In genomic region chr14:104877066-104877805, GRCh38 we compare ENCODE assay signal across 18 cellular contexts. TPM values are rescaled to one million over a fixed set of nuclear protein-coding genes. Genes with fewer than 3 reads are reported as not detected.
DNase-seq lines count a peak whose midpoint lies in the region; ATAC-seq and TF ChIP-seq lines count a peak whose summit lies in the region.
"Had no signal": no experiment of that assay in that cellular context is flagged by ENCODE, and none has a peak within 500 bp of the region (broad histone marks: within the 10 kb centered on the region; RNA-seq: fewer than 3 reads in every experiment).

No MANE protein-coding gene starts in this region.

- H3K4me3 ChIP-seq in Caco-2 (ENCODE audit: low read depth, low read length) (no peak overlapping the region), lower lobe of right lung (no peak overlapping the region), Peyer's patch (no peak overlapping the region)

- H3K4me1 ChIP-seq in Caco-2, result peaks cover 3% of the 10 kb centered on the region; the same call in 1 of the 2 replicates
- H3K4me1 ChIP-seq in lower lobe of right lung, result peaks cover 6% of the 10 kb centered on the region
- H3K4me1 ChIP-seq in Peyer's patch, result no peaks in the 10 kb centered on the region

- no peak overlapping the region for H3K4me3 Mint-ChIP-seq in activated naive CD4-positive, alpha-beta T cell treated with anti-CD3 and anti-CD28 coated beads, Interleukin-2, amount 10 ng/mL, durations not matched to agents 7 days and 5 days
- H3K4me3 Mint-ChIP-seq in Caco-2 (ENCODE audit: unreplicated experiment), result no peak overlapping the region
- H3K4me3 Mint-ChIP-seq: CD14-positive monocyte, H9 had no signal

- H3K36me3 ChIP-seq in Caco-2 (ENCODE audit: control insufficient read depth, insufficient read depth, low read length) (no peaks in the 10 kb centered on the region; the same call in 1 of the 2 replicates), lower lobe of right lung (peaks cover 25% of the 10 kb centered on the region), Peyer's patch (peaks cover 0 to 30% (median 0%) of the 10 kb centered on the region in 3 donors)

- peak overlapping the region; percentile 86 for H3K27ac ChIP-seq in RWPE1
- no peak overlapping the region for H3K27ac ChIP-seq in lower lobe of right lung
- H3K27ac ChIP-seq in Peyer's patch, result no peak overlapping the region
- H3K27ac ChIP-seq: 22Rv1 had no signal

- peaks cover 4% of the 10 kb centered on the region for H3K4me1 Mint-ChIP-seq in activated naive CD4-positive, alpha-beta T cell treated with anti-CD3 and anti-CD28 coated beads, Interleukin-2, amount 10 ng/mL, durations not matched to agents 7 days and 5 days
- no peaks in the 10 kb centered on the region for H3K4me1 Mint-ChIP-seq in Caco-2 (ENCODE audit: low read depth, unreplicated experiment)

- CTCF ChIA-PET in activated naive CD4-positive, alpha-beta T cell treated with anti-CD3 and anti-CD28 coated beads, Interleukin-2, amount 10 ng/mL, durations not matched to agents 7 days and 5 days (lab: Charles Lee), result no interaction called here
- CTCF ChIA-PET in Caco-2 (lab: Charles Lee) (no interaction called here), RWPE1 (lab: Yijun Ruan, JAX) (interaction anchor here (0.6 to 1.0 kb wide), 3 partner anchors 19 to 437 kb away, joined by 3 read pairs; partner anchors contain the start of gene PACS2)

- TF ChIP-seq CTCF in Caco-2 (IDR thresholded peaks at IDR 0.05; ENCODE audit: insufficient read depth in 1 of 2, low read depth in 1 of 2, low read length in 1 of 2, severe bottlenecking in 1 of 2, unreplicated experiment in 1 of 2) (no peak), RWPE1 (conservative IDR thresholded peaks at IDR 0.05; ENCODE audit: low read depth) (no peak), lower lobe of right lung (IDR thresholded peaks at IDR 0.05) (no peak), Peyer's patch (IDR thresholded peaks at IDR 0.05) (no peak)

- TF ChIP-seq POLR2A in Peyer's patch (IDR thresholded peaks at IDR 0.05), result no peak

- no peak for ATAC-seq in lower lobe of right lung

- H3K9me3 ChIP-seq in Caco-2 (no peaks in the 10 kb centered on the region), lower lobe of right lung (no peaks in the 10 kb centered on the region), Peyer's patch (no peaks in the 10 kb centered on the region)

- no TSS peak for BruUV-seq in Caco-2 (replicated peaks; lab: Mats Ljungman, UMichigan)

- in situ Hi-C loops in ACHN (cut with HindIII; ENCODE audit: low pct_ligation_motif_present, low pct_unique_long_range_greater_than_20kb, low sequenced_read_pairs), result no loop called here

- H3K9me3 Mint-ChIP-seq in activated naive CD4-positive, alpha-beta T cell treated with anti-CD3 and anti-CD28 coated beads, Interleukin-2, amount 10 ng/mL, durations not matched to agents 7 days and 5 days, result no peaks in the 10 kb centered on the region
- no peaks in the 10 kb centered on the region for H3K9me3 Mint-ChIP-seq in Caco-2 (ENCODE audit: unreplicated experiment)
- H3K9me3 Mint-ChIP-seq: H9 had no signal

- H3K27me3 ChIP-seq in Caco-2 (replicated peaks; ENCODE audit: control insufficient read depth, insufficient read depth, low read length), result no peaks in the 10 kb centered on the region
- H3K27me3 ChIP-seq in lower lobe of right lung (ENCODE audit: low read depth), result no peaks in the 10 kb centered on the region
- H3K27me3 ChIP-seq in Peyer's patch, result no peaks in the 10 kb centered on the region

- H3K36me3 Mint-ChIP-seq in activated naive CD4-positive, alpha-beta T cell treated with anti-CD3 and anti-CD28 coated beads, Interleukin-2, amount 10 ng/mL, durations not matched to agents 7 days and 5 days, result no peaks in the 10 kb centered on the region
- H3K36me3 Mint-ChIP-seq in Caco-2 (ENCODE audit: insufficient read depth, unreplicated experiment), result peaks cover 18% of the 10 kb centered on the region
- H3K36me3 Mint-ChIP-seq: CD14-positive monocyte had no signal

- no peak overlapping the region for H3K27ac Mint-ChIP-seq in activated naive CD4-positive, alpha-beta T cell treated with anti-CD3 and anti-CD28 coated beads, Interleukin-2, amount 10 ng/mL, durations not matched to agents 7 days and 5 days
- H3K27ac Mint-ChIP-seq in Caco-2 (ENCODE audit: unreplicated experiment), result peak overlapping the region; percentile 32
- H3K27ac Mint-ChIP-seq: CD14-positive monocyte, H9 had no signal

- peak; percentile 19 for DNase-seq in activated naive CD4-positive, alpha-beta T cell treated with anti-CD3 and anti-CD28 coated beads, Interleukin-2, amount 10 ng/mL, durations not matched to agents 7 days and 5 days
- DNase-seq in activated naive CD4-positive, alpha-beta T cell (lab: John Stamatoyannopoulos, UW), result no peak
- DNase-seq in Caco-2 (no peak), RWPE1 (ENCODE audit: low spot score) (no peak), lower lobe of right lung (peak; percentile 35), Peyer's patch (no peak), dermis blood vessel endothelial cell (no peak), ACHN (no peak)
- DNase-seq: AML-193, EL, H9, KG1, NCI-H1092, NCI-H1930, NCI-H510A, NCI-H748 treated with DMSO at 0.1 percent for 48 hours had no signal

- POLR2A ChIA-PET in Caco-2 (lab: Charles Lee) (no interaction called here), RWPE1 (lab: Yijun Ruan, JAX; ENCODE audit: low non-redundant PET) (no interaction called here)

- intact Hi-C loops in Caco-2 (cut with micrococcal nuclease; ENCODE audit: unreplicated experiment), result no loop called here
- intact Hi-C loops in lower lobe of right lung (cut with DNase I), result no loop called here

- H3K27me3 Mint-ChIP-seq in activated naive CD4-positive, alpha-beta T cell treated with anti-CD3 and anti-CD28 coated beads, Interleukin-2, amount 10 ng/mL, durations not matched to agents 7 days and 5 days, result peaks cover 7% of the 10 kb centered on the region
- no peaks in the 10 kb centered on the region for H3K27me3 Mint-ChIP-seq in Caco-2 (ENCODE audit: insufficient read depth, unreplicated experiment)

RNA-seq across cellular contexts. Expression of gene CEP170B, which starts 12.2 kb away (rescaled TPM):
- total RNA-seq in Caco-2 (2022), result 31.6 and 32.0 TPM in 2 replicates
- 24.7 TPM for total RNA-seq in lower lobe of right lung
- total RNA-seq in Peyer's patch, result 100 to 1,000 TPM in 1 of 4 donors, 10 to 100 TPM in 3; 42.1 to 112 (median 83.8) TPM
- total RNA-seq in dermis blood vessel endothelial cell, result 9.0 and 12.3 TPM in 2 replicates

RNA-seq across cellular contexts. Expression of gene PLD4, which starts 47.4 kb away (rescaled TPM):
- not detected in 2 replicates for total RNA-seq in Caco-2 (2022)
- total RNA-seq in lower lobe of right lung, result 1.2 TPM
- total RNA-seq in Peyer's patch, result 1 to 10 TPM in 2 of 4 donors, not detected in 2; 1.7 to 4.1 TPM
- under 0.01 and 0.05 TPM in 2 replicates for total RNA-seq in dermis blood vessel endothelial cell
- total RNA-seq: H9 had no signal

Comparison
In these comparisons a context has a peak if more than half of its experiments do, and no peak if none do; other contexts are left out.
1. DNase-seq: peak in activated naive CD4-positive, alpha-beta T cell treated with anti-CD3 and anti-CD28 coated beads, Interleukin-2, amount 10 ng/mL, durations not matched to agents 7 days and 5 days (single experiment) and lower lobe of right lung (single experiment); none in activated naive CD4-positive, alpha-beta T cell (0 of 4), Caco-2 (0 of 2), RWPE1 (single experiment), Peyer's patch (0 of 3), dermis blood vessel endothelial cell (single experiment) and ACHN (single experiment).